26 cellular contexts compared by ENCODE assay signal in the genomic region with DNA sequence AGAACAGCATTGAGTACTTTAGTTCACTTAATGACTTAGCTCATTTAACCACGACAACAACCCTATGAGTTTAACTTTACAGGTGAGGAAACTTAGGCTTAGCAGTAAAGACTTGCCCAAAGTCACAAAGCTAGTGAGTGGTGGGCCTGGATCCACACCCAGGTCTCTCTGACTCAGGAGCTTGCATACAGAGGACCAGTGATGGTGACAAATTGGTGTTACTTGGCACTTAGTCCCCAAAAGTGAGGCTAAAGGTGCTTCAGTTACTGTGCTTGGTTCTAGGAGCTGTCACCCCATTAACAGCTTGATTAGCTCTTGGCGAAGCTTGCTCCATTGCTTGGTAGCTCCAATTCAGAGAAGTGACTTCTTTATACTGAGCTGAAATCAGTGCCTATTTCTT.
"Had no signal": no experiment of that assay in that cellular context is flagged by ENCODE, and none has a peak within 500 bp of the region (broad histone marks: within the 10 kb centered on the region; RNA-seq: fewer than 3 reads in every experiment).

No MANE protein-coding gene starts in this region.

- H3K4me1 ChIP-seq: parathyroid adenoma, psoas muscle, right lobe of liver, spleen, testis, tibial artery, transverse colon, upper lobe of right lung, vagina had no signal

- H3K4me2 ChIP-seq: smooth muscle cell had no signal

- H2AFZ ChIP-seq: parathyroid adenoma had no signal

- H3K79me2 ChIP-seq: parathyroid adenoma had no signal

- H3K27ac ChIP-seq: neutrophil, ovary, parathyroid adenoma, psoas muscle, right lobe of liver, skin epidermis, spleen, suprapubic skin, testis, tibial artery, transverse colon, upper lobe of right lung, vagina had no signal

- DNase-seq: naive thymus-derived CD8-positive, alpha-beta T cell; nephron progenitor cell; ovary; psoas muscle; right cardiac atrium; right lobe of liver; spleen; stimulated activated CD4-positive, alpha-beta T cell treated with anti-CD3 and anti-CD28 coated beads, Interleukin-12 subunit alpha, Interleukin-12 subunit beta, amount 100 ng/mL, for 4 hours; stimulated activated CD4-positive, alpha-beta T cell treated with anti-CD3 and anti-CD28 coated beads, Interleukin-1b, Interleukin-23, amount 100 ng/mL, for 48 hours; stimulated activated CD4-positive, alpha-beta T cell treated with anti-CD3 and anti-CD28 coated beads, Interleukin-4, amount 100 ng/mL, for 1 hour; stimulated activated CD4-positive, alpha-beta T cell treated with anti-CD3 and anti-CD28 coated beads, Interleukin-4, amount 100 ng/mL, for 4 hours; stimulated activated CD8-positive, alpha-beta memory T cell treated with anti-CD3 and anti-CD28 coated beads, Interleukin-4, amount 100 ng/mL, for 48 hours; stimulated activated naive CD4-positive, alpha-beta T cell; stimulated activated naive CD8-positive, alpha-beta T cell treated with anti-CD3 and anti-CD28 coated beads, Interleukin-15, amount 100 ng/mL, for 72 hours; stimulated activated naive CD8-positive, alpha-beta T cell treated with anti-CD3 and anti-CD28 coated beads, Interleukin-15, Interleukin-2, amounts not matched to agents 100 U/mL and 50 U/mL, for 24 hours; substantia nigra; testis; tibial artery; transverse colon; upper lobe of right lung had no signal

- H3K27me3 ChIP-seq: ovary, right lobe of liver, spleen, suprapubic skin, testis, tibial artery, transverse colon, upper lobe of right lung, vagina had no signal

- H3K4me3 ChIP-seq: ovary, psoas muscle, right lobe of liver, skin epidermis, smooth muscle cell, spleen, suprapubic skin, testis, tibial artery, transverse colon, upper lobe of right lung, vagina had no signal

- H3K36me3 ChIP-seq: neutrophil, ovary, right lobe of liver, spleen, suprapubic skin, tibial artery, transverse colon, upper lobe of right lung, vagina had no signal

- H3K9me3 ChIP-seq: neutrophil, ovary, psoas muscle, right lobe of liver, spleen, suprapubic skin, testis, tibial artery, transverse colon, upper lobe of right lung, vagina had no signal
